Comparison of ENCODE assay signal across 15 cellular contexts in genomic region chr12:114399664-114400211, GRCh38. TPM values are rescaled to one million over a fixed set of nuclear protein-coding genes. Genes with fewer than 3 reads are reported as not detected.
DNase-seq lines count a peak whose midpoint lies in the region; ATAC-seq and TF ChIP-seq lines count a peak whose summit lies in the region.
"Had no signal": no experiment of that assay in that cellular context is flagged by ENCODE, and none has a peak within 500 bp of the region (broad histone marks: within the 10 kb centered on the region; RNA-seq: fewer than 3 reads in every experiment).

No MANE protein-coding gene starts in this region.

- H3K27me3 ChIP-seq in HAP-1 (ENCODE audit: low read depth): no peaks in the 10 kb centered on the region

- CTCF ChIA-PET in activated CD4-positive, alpha-beta T cell treated with anti-CD3 and anti-CD28 coated beads for 36 hours (lab: Charles Lee): no interaction called here

- peaks cover 72% of the 10 kb centered on the region for H3K36me3 ChIP-seq in HAP-1 (replicated peaks)

- intact Hi-C loops in activated CD4-positive, alpha-beta T cell treated with anti-CD3 and anti-CD28 coated beads for 36 hours (cut with DNase I, micrococcal nuclease): loop anchor here (2.0 to 10.0 kb wide), 5 partner anchors 265 to 932 kb away; partner anchors contain the start of gene TBX3 (in 1 of the 2)

- in situ Hi-C loops in HAP-1 (cut with MboI; ENCODE audit: low sequenced_read_pairs): loop anchor here (5.0 kb wide), 1 partner anchor 78 kb away; no protein-coding TSS in a partner anchor

- DNase-seq in GM10266 (ENCODE audit: extremely low spot score) (peak; percentile 20), NCI-H1048 (lab: John Stamatoyannopoulos, UW) (peak; percentile 58), foreskin fibroblast (peak; percentile 90 to 97), nephron progenitor cell (peak; percentile 71), HAP-1 (ENCODE audit: low spot score in 2 of 2) (no peak), epidermal melanocyte (ENCODE audit: insufficient read length, low spot score) (no peak), NCI-H146 treated with DMSO at 0.1 percent for 48 hours (lab: John Stamatoyannopoulos, UW; ENCODE audit: unreplicated experiment) (no peak)
- DNase-seq in activated CD4-positive, alpha-beta T cell treated with anti-CD3 and anti-CD28 coated beads for 36 hours: no peak
- DNase-seq: activated CD4-positive, alpha-beta T cell treated with anti-CD3 and anti-CD28 coated beads for 4 hours; COR-L47; HCEC 1CT; KBM-7; NCI-H2081 treated with DMSO at 0.1 percent for 48 hours had no signal

- peaks cover 100% of the 10 kb centered on the region for H3K27me3 Mint-ChIP-seq in nephron progenitor cell (ENCODE audit: low read depth, poor library complexity)
- H3K27me3 Mint-ChIP-seq in activated CD4-positive, alpha-beta T cell treated with anti-CD3 and anti-CD28 coated beads for 36 hours: peaks cover 77% of the 10 kb centered on the region

- H3K4me1 Mint-ChIP-seq in nephron progenitor cell: peaks cover 23% of the 10 kb centered on the region
- no peaks in the 10 kb centered on the region for H3K4me1 Mint-ChIP-seq in activated CD4-positive, alpha-beta T cell treated with anti-CD3 and anti-CD28 coated beads for 36 hours

- H3K4me3 ChIP-seq in foreskin fibroblast (ENCODE audit: low read depth in 1 of 2, low read length in 2 of 2) (peak overlapping the region; percentile 75 to 91), HAP-1 (no peak overlapping the region)

- no peak for ATAC-seq in activated CD4-positive, alpha-beta T cell treated with anti-CD3 and anti-CD28 coated beads for 36 hours

- peaks cover 11% of the 10 kb centered on the region for H3K9me3 Mint-ChIP-seq in nephron progenitor cell
- H3K9me3 Mint-ChIP-seq in activated CD4-positive, alpha-beta T cell treated with anti-CD3 and anti-CD28 coated beads for 36 hours (ENCODE audit: low read depth): no peaks in the 10 kb centered on the region
- H3K9me3 Mint-ChIP-seq: activated T-helper 1 cell treated with anti-CD3 and anti-CD28 coated beads, Interleukin-12 subunit alpha, Interleukin-12 subunit beta, Interleukin-2, Interleukin-4 antibody, amounts not matched to agents 30 ng/mL and 10 ng/mL and 1 ng/mL, durations not matched to agents 14 hours and 24 hours and 36 hours; nephron had no signal

- no peak overlapping the region for H3K4me3 Mint-ChIP-seq in nephron progenitor cell
- H3K4me3 Mint-ChIP-seq in activated CD4-positive, alpha-beta T cell treated with anti-CD3 and anti-CD28 coated beads for 36 hours: no peak overlapping the region
- H3K4me3 Mint-ChIP-seq: activated T-helper 1 cell treated with anti-CD3 and anti-CD28 coated beads, Interleukin-12 subunit alpha, Interleukin-12 subunit beta, Interleukin-2, Interleukin-4 antibody, amounts not matched to agents 30 ng/mL and 10 ng/mL and 1 ng/mL, durations not matched to agents 14 hours and 24 hours and 36 hours; nephron had no signal

- POLR2A ChIA-PET in activated CD4-positive, alpha-beta T cell treated with anti-CD3 and anti-CD28 coated beads for 36 hours (lab: Charles Lee): no interaction called here

- H3K36me3 Mint-ChIP-seq in nephron progenitor cell (ENCODE audit: low read depth): no peaks in the 10 kb centered on the region
- no peaks in the 10 kb centered on the region for H3K36me3 Mint-ChIP-seq in activated CD4-positive, alpha-beta T cell treated with anti-CD3 and anti-CD28 coated beads for 36 hours (ENCODE audit: low read depth)

- peaks cover 3% of the 10 kb centered on the region for H3K4me1 ChIP-seq in HAP-1

- H3K27ac Mint-ChIP-seq in nephron progenitor cell: no peak overlapping the region
- H3K27ac Mint-ChIP-seq in activated CD4-positive, alpha-beta T cell treated with anti-CD3 and anti-CD28 coated beads for 36 hours: no peak overlapping the region
- H3K27ac Mint-ChIP-seq: activated T-helper 1 cell treated with anti-CD3 and anti-CD28 coated beads, Interleukin-12 subunit alpha, Interleukin-12 subunit beta, Interleukin-2, Interleukin-4 antibody, amounts not matched to agents 30 ng/mL and 10 ng/mL and 1 ng/mL, durations not matched to agents 14 hours and 24 hours and 36 hours; nephron had no signal

- no peak for TF ChIP-seq CTCF in GM10266 (IDR thresholded peaks at IDR 0.05; ENCODE audit: control insufficient read depth, insufficient read depth, low read depth, missing control alignments)
- TF ChIP-seq CTCF in foreskin fibroblast (IDR thresholded peaks at IDR 0.05; ENCODE audit: low read depth, low read length): no peak
- no peak for TF ChIP-seq CTCF in nephron progenitor cell (IDR thresholded peaks at IDR 0.05)

- no peaks in the 10 kb centered on the region for H3K9me3 ChIP-seq in HAP-1

RNA-seq across cellular contexts. Expression of gene TBX5, which starts 6.2 kb away (rescaled TPM):
- not detected for total RNA-seq in activated CD4-positive, alpha-beta T cell treated with anti-CD3 and anti-CD28 coated beads for 36 hours
- total RNA-seq: activated T-helper 1 cell treated with anti-CD3 and anti-CD28 coated beads, Interleukin-12 subunit alpha, Interleukin-12 subunit beta, Interleukin-2, Interleukin-4 antibody, amounts not matched to agents 30 ng/mL and 10 ng/mL and 1 ng/mL, durations not matched to agents 14 hours and 24 hours and 36 hours had no signal

Comparison
In these comparisons a context has a peak if more than half of its experiments do, and no peak if none do; other contexts are left out.
1. DNase-seq: peak in GM10266 (single experiment), NCI-H1048 (single experiment), foreskin fibroblast (2 of 2) and nephron progenitor cell (single experiment); none in HAP-1 (0 of 2), activated CD4-positive, alpha-beta T cell treated with anti-CD3 and anti-CD28 coated beads for 36 hours (single experiment), epidermal melanocyte (single experiment) and NCI-H146 treated with DMSO at 0.1 percent for 48 hours (single experiment).